ENCODE assay signal across 1 cellular context in genomic region chr19:11405846-11406643, GRCh38.
TF ChIP-seq lines count a peak whose summit lies in the region.

No MANE protein-coding gene starts in this region.

TF ChIP-seq in GM12878, 131 proteins besides CTCF, POLR2A, EP300 and RAD21:
- TF ChIP-seq RUNX3 (IDR thresholded peaks at IDR 0.05; ENCODE audit: low read length) (no peak), EGR1 (IDR thresholded peaks at IDR 0.05; ENCODE audit: borderline replicate concordance in 1 of 2, low read depth in 2 of 2, low read length in 2 of 2) (peak in 1 of 2 experiments; percentile 59; a peak in 1 of 3 replicates), SMAD1 (IDR thresholded peaks at IDR 0.05; ENCODE audit: low read depth, partially characterized antibody) (no peak), TCF3 (IDR thresholded peaks at IDR 0.05; ENCODE audit: borderline replicate concordance, insufficient read depth, low read depth, low read length) (0 out of 2 replicates have a peak, but pooled peaks have one; percentile 31)
